ENCODE assay signal across 1 cellular context in the genomic region with DNA sequence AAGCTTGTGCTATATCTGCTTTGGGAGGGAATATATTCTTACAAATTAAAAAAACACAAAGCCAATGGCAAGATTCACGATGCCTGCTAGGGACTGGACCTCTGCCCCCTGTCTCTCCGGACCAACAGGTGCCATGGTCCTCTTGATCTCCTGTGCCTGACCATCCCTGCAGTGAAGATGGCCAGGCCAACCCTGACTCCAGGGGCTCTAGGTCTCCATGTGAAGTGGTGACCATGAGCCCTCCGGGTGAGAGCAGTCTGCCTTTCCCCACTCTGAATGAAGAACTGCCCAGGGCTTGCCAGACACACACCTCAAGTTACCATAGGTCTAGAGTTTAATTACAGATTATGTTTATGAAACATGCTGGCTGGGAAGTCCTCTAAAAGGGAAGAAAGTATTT.
TF ChIP-seq lines count a peak whose summit lies in the region.

No MANE protein-coding gene starts in this region.

TF ChIP-seq in endothelial cell of umbilical vein, 7 proteins besides CTCF, POLR2A, EP300 and RAD21 (continued from another document):
- no peak for TF ChIP-seq JUN (IDR thresholded peaks at IDR 0.05; ENCODE audit: borderline replicate concordance, insufficient read depth, insufficient read length, low read depth)
- no peak for TF ChIP-seq FOS (IDR thresholded peaks at IDR 0.05; ENCODE audit: borderline replicate concordance, insufficient read depth, low read length)
- TF ChIP-seq GATA2 (IDR thresholded peaks at IDR 0.05; ENCODE audit: insufficient read depth, insufficient read length, low read depth, low read length): no peak
TF ChIP-seq in endothelial cell of umbilical vein: peak in this region for 0.
